19 cellular contexts compared by ENCODE assay signal in genomic region chr15:32877620-32878019, GRCh38.
DNase-seq lines count a peak whose midpoint lies in the region; ATAC-seq and TF ChIP-seq lines count a peak whose summit lies in the region.
"Had no signal": no experiment of that assay in that cellular context is flagged by ENCODE, and none has a peak within 500 bp of the region (broad histone marks: within the 10 kb centered on the region; RNA-seq: fewer than 3 reads in every experiment).

No MANE protein-coding gene starts in this region.

- in situ Hi-C loops in GM23248 (cut with MboI): no loop called here

- peaks cover 25% of the 10 kb centered on the region for H3F3A ChIP-seq in GM23248 (ENCODE audit: insufficient read depth)

- TF ChIP-seq CTCF in mesothelial cell of epicardium (IDR thresholded peaks at IDR 0.05; ENCODE audit: unreplicated experiment): no peak

- H3K4me1 Mint-ChIP-seq in central memory CD8-positive, alpha-beta T cell: no peaks in the 10 kb centered on the region
- H3K4me1 Mint-ChIP-seq in mesothelial cell of epicardium: peaks cover 30% of the 10 kb centered on the region
- H3K4me1 Mint-ChIP-seq: activated naive CD4-positive, alpha-beta T cell treated with anti-CD3 and anti-CD28 coated beads, Interleukin-2, amount 10 ng/mL, durations not matched to agents 7 days and 5 days; stimulated activated naive CD8-positive, alpha-beta T cell treated with anti-CD3 and anti-CD28 coated beads, Interleukin-15, amount 100 ng/mL, for 72 hours had no signal

- peak overlapping the region; percentile 4 for H3K4me2 ChIP-seq in GM23248 (ENCODE audit: unreplicated experiment)
- H3K4me2 ChIP-seq: BLaER1 had no signal

- H2AFZ ChIP-seq in GM23248: no peak overlapping the region

- H3K27ac ChIP-seq in GM23248: peak overlapping the region; percentile 47
- no peak overlapping the region for H3K27ac ChIP-seq in caudate nucleus (ENCODE audit: low read depth, low read length)
- H3K27ac ChIP-seq: BLaER1, psoas muscle, tibial nerve had no signal

- no peaks in the 10 kb centered on the region for H3K27me3 ChIP-seq in GM23248 (replicated peaks; ENCODE audit: insufficient read depth)
- H3K27me3 ChIP-seq: BLaER1, tibial nerve had no signal

- H3K79me2 ChIP-seq in GM23248 (ENCODE audit: insufficient read depth): no peaks in the 10 kb centered on the region

- no peaks in the 10 kb centered on the region for H3K9me3 Mint-ChIP-seq in central memory CD8-positive, alpha-beta T cell
- H3K9me3 Mint-ChIP-seq in mesothelial cell of epicardium: no peaks in the 10 kb centered on the region
- H3K9me3 Mint-ChIP-seq: activated naive CD4-positive, alpha-beta T cell treated with anti-CD3 and anti-CD28 coated beads, Interleukin-2, amount 10 ng/mL, durations not matched to agents 7 days and 5 days; stimulated activated naive CD8-positive, alpha-beta T cell treated with anti-CD3 and anti-CD28 coated beads, Interleukin-15, amount 100 ng/mL, for 72 hours had no signal

- H3K4me1 ChIP-seq in GM23248 (ENCODE audit: insufficient read depth): peaks cover 42% of the 10 kb centered on the region
- H3K4me1 ChIP-seq: BLaER1, psoas muscle had no signal

- H3K9ac ChIP-seq in GM23248: no peak overlapping the region
- H3K9ac ChIP-seq: BLaER1 had no signal

- H3K27ac Mint-ChIP-seq in central memory CD8-positive, alpha-beta T cell (ENCODE audit: low read depth): peak overlapping the region; percentile 20
- H3K27ac Mint-ChIP-seq in mesothelial cell of epicardium: peak overlapping the region; percentile 28
- H3K27ac Mint-ChIP-seq: activated naive CD4-positive, alpha-beta T cell treated with anti-CD3 and anti-CD28 coated beads, Interleukin-2, amount 10 ng/mL, durations not matched to agents 7 days and 5 days had no signal

- H3K4me3 Mint-ChIP-seq in central memory CD8-positive, alpha-beta T cell: no peak overlapping the region
- no peak overlapping the region for H3K4me3 Mint-ChIP-seq in mesothelial cell of epicardium
- H3K4me3 Mint-ChIP-seq: activated naive CD4-positive, alpha-beta T cell treated with anti-CD3 and anti-CD28 coated beads, Interleukin-2, amount 10 ng/mL, durations not matched to agents 7 days and 5 days; stimulated activated naive CD8-positive, alpha-beta T cell treated with anti-CD3 and anti-CD28 coated beads, Interleukin-15, amount 100 ng/mL, for 72 hours had no signal

- ATAC-seq in central memory CD8-positive, alpha-beta T cell (replicated peaks; ENCODE audit: extremely low read depth, poor library complexity, severe bottlenecking): no peak
- ATAC-seq in GM21825 (IDR thresholded peaks at IDR 0.05; ENCODE audit: unreplicated experiment): no peak
- ATAC-seq: psoas muscle; stimulated activated naive CD8-positive, alpha-beta T cell treated with anti-CD3 and anti-CD28 coated beads, Interleukin-15, amount 100 ng/mL, for 72 hours had no signal

- H3K36me3 ChIP-seq in GM23248 (ENCODE audit: low read depth): no peaks in the 10 kb centered on the region
- H3K36me3 ChIP-seq: BLaER1, tibial nerve had no signal

- peaks cover 11% of the 10 kb centered on the region for H3K36me3 Mint-ChIP-seq in central memory CD8-positive, alpha-beta T cell (ENCODE audit: insufficient read depth)
- H3K36me3 Mint-ChIP-seq in mesothelial cell of epicardium: no peaks in the 10 kb centered on the region
- H3K36me3 Mint-ChIP-seq: activated naive CD4-positive, alpha-beta T cell treated with anti-CD3 and anti-CD28 coated beads, Interleukin-2, amount 10 ng/mL, durations not matched to agents 7 days and 5 days had no signal

- H3K27me3 Mint-ChIP-seq in central memory CD8-positive, alpha-beta T cell: no peaks in the 10 kb centered on the region
- no peaks in the 10 kb centered on the region for H3K27me3 Mint-ChIP-seq in mesothelial cell of epicardium (ENCODE audit: low read depth)

- no peak overlapping the region for H3K4me3 ChIP-seq in GM23248
- H3K4me3 ChIP-seq: BLaER1, psoas muscle, tibial nerve had no signal

- H4K20me1 ChIP-seq in GM23248 (ENCODE audit: insufficient read depth): no peaks in the 10 kb centered on the region
- H4K20me1 ChIP-seq: BLaER1 had no signal

- DNase-seq in GM23248: peak; percentile 68
- DNase-seq in RKO (ENCODE audit: low spot score): peak; percentile 55
- no peak for DNase-seq in central memory CD8-positive, alpha-beta T cell (ENCODE audit: low spot score in 2 of 2)
- DNase-seq in mesothelial cell of epicardium (ENCODE audit: low spot score in 2 of 2, unreplicated experiment in 2 of 2): no peak
- no peak for DNase-seq in caudate nucleus (lab: John Stamatoyannopoulos, UW)
- no peak for DNase-seq in NCI-H69 (lab: John Stamatoyannopoulos, UW)
- DNase-seq in stimulated activated CD4-positive, alpha-beta T cell treated with anti-CD3 and anti-CD28 coated beads, Interleukin-4, amount 100 ng/mL, for 4 hours: no peak
- DNase-seq: activated CD4-positive, alpha-beta T cell treated with anti-CD3 and anti-CD28 coated beads, Interleukin-2, amount 50 U/mL, for 4 hours; activated CD4-positive, CD25-positive, alpha-beta regulatory T cell; activated naive CD4-positive, alpha-beta T cell treated with anti-CD3 and anti-CD28 coated beads, Interleukin-2, amount 10 ng/mL, durations not matched to agents 7 days and 5 days; effector memory CD4-positive, alpha-beta T cell; hippocampal formation; mesendoderm; psoas muscle; stimulated activated naive CD8-positive, alpha-beta T cell treated with anti-CD3 and anti-CD28 coated beads, Interleukin-15, amount 100 ng/mL, for 72 hours; T1000 had no signal

- H3K9me3 ChIP-seq in GM23248 (ENCODE audit: low read depth): no peaks in the 10 kb centered on the region
- H3K9me3 ChIP-seq: BLaER1, psoas muscle, tibial nerve had no signal

- no peaks in the 10 kb centered on the region for H3K9me2 ChIP-seq in GM23248 (ENCODE audit: insufficient read depth)

- 2 to 3% methylated on average over 3 of the region's 3 CpGs for WGBS in GM23248 (ENCODE audit: low coverage in 1 of 2, low lambda C conversion rate in 2 of 2, missing lambda C conversion rate in 2 of 2), 2 experiments

Comparison
In these comparisons a context has a peak if more than half of its experiments do, and no peak if none do; other contexts are left out.
1. DNase-seq: peak in GM23248 (single experiment) and RKO (single experiment); none in central memory CD8-positive, alpha-beta T cell (0 of 2), mesothelial cell of epicardium (0 of 2), caudate nucleus (0 of 61), NCI-H69 (single experiment) and stimulated activated CD4-positive, alpha-beta T cell treated with anti-CD3 and anti-CD28 coated beads, Interleukin-4, amount 100 ng/mL, for 4 hours (0 of 2).